ENCODE assay signal across 12 cellular contexts in genomic region chr11:96134622-96135021, GRCh38.
DNase-seq lines count a peak whose midpoint lies in the region; ATAC-seq lines count a peak whose summit lies in the region.
"Had no signal": no experiment of that assay in that cellular context is flagged by ENCODE, and none has a peak within 500 bp of the region (broad histone marks: within the 10 kb centered on the region; RNA-seq: fewer than 3 reads in every experiment).

No MANE protein-coding gene starts in this region.

- peak in 2 of 5 donors; percentile 16 to 23 for DNase-seq in CD8-positive, alpha-beta memory T cell
- no peak for DNase-seq in activated naive CD8-positive, alpha-beta T cell treated with anti-CD3 and anti-CD28 coated beads for 36 hours
- DNase-seq in lung microvascular endothelial cell (ENCODE audit: low read depth in 2 of 2) (peak; percentile 75 to 80), ureter (ENCODE audit: low spot score) (no peak), germinal center (ENCODE audit: low spot score) (no peak), mesenteric fat pad (ENCODE audit: low spot score) (no peak)
- no peak for DNase-seq in activated CD4-positive, alpha-beta T cell treated with anti-CD3 and anti-CD28 coated beads for 48 hours
- DNase-seq: amniotic stem cell, NCI-H510A had no signal

- H3K36me3 ChIP-seq in CD8-positive, alpha-beta memory T cell (ENCODE audit: insufficient read depth, low read length), result no peaks in the 10 kb centered on the region

- POLR2A ChIA-PET in CD8-positive, alpha-beta memory T cell (lab: Charles Lee), result no interaction called here

- no peaks in the 10 kb centered on the region for H3K27me3 ChIP-seq in CD8-positive, alpha-beta memory T cell (ENCODE audit: insufficient read depth, low read length, poor library complexity, severe bottlenecking)

- H3K27ac ChIP-seq in CD8-positive, alpha-beta memory T cell (ENCODE audit: low read depth, low read length), result no peak overlapping the region
- H3K27ac ChIP-seq: HL-60 had no signal

- peaks cover 2 to 8% (median 2%) of the 10 kb centered on the region in 3 donors for H3K36me3 Mint-ChIP-seq in CD8-positive, alpha-beta memory T cell
- peaks cover 23% of the 10 kb centered on the region for H3K36me3 Mint-ChIP-seq in activated naive CD8-positive, alpha-beta T cell treated with anti-CD3 and anti-CD28 coated beads for 36 hours
- H3K36me3 Mint-ChIP-seq: WTC11 had no signal

- no peaks in the 10 kb centered on the region for H3K9me3 ChIP-seq in CD8-positive, alpha-beta memory T cell (ENCODE audit: low read length)

- ATAC-seq in HG02973 (IDR thresholded peaks at IDR 0.05; ENCODE audit: unreplicated experiment), result peak; percentile 74
- ATAC-seq: WTC11 had no signal

- H3K4me3 ChIP-seq in CD8-positive, alpha-beta memory T cell (ENCODE audit: low read length), result no peak overlapping the region

- CTCF ChIA-PET in CD8-positive, alpha-beta memory T cell (lab: Charles Lee), result interaction anchor here (2.5 kb wide), 1 partner anchor 208 kb away, joined by 16 read pairs; the partner anchor contains the start of gene MAML2

- peak overlapping the region in 6 of 8 donors; percentile 14 to 86 (median 74) for H3K27ac Mint-ChIP-seq in CD8-positive, alpha-beta memory T cell
- H3K27ac Mint-ChIP-seq in activated naive CD8-positive, alpha-beta T cell treated with anti-CD3 and anti-CD28 coated beads for 36 hours, result peak overlapping the region; percentile 47
- H3K27ac Mint-ChIP-seq: WTC11 had no signal

- peaks cover 52 to 76% (median 66%) of the 10 kb centered on the region in 3 donors for H3K4me1 Mint-ChIP-seq in CD8-positive, alpha-beta memory T cell
- peaks cover 60% of the 10 kb centered on the region for H3K4me1 Mint-ChIP-seq in activated naive CD8-positive, alpha-beta T cell treated with anti-CD3 and anti-CD28 coated beads for 36 hours

- peak overlapping the region in 1 of 7 donors; percentile 17 for H3K4me3 Mint-ChIP-seq in CD8-positive, alpha-beta memory T cell
- H3K4me3 Mint-ChIP-seq in activated naive CD8-positive, alpha-beta T cell treated with anti-CD3 and anti-CD28 coated beads for 36 hours, result no peak overlapping the region
- H3K4me3 Mint-ChIP-seq: WTC11 had no signal

- H3K27me3 Mint-ChIP-seq in CD8-positive, alpha-beta memory T cell, result no peaks in the 10 kb centered on the region
- no peaks in the 10 kb centered on the region for H3K27me3 Mint-ChIP-seq in activated naive CD8-positive, alpha-beta T cell treated with anti-CD3 and anti-CD28 coated beads for 36 hours

- H3K9me3 Mint-ChIP-seq in CD8-positive, alpha-beta memory T cell, result no peaks in the 10 kb centered on the region
- no peaks in the 10 kb centered on the region for H3K9me3 Mint-ChIP-seq in activated naive CD8-positive, alpha-beta T cell treated with anti-CD3 and anti-CD28 coated beads for 36 hours

- H3K4me1 ChIP-seq in CD8-positive, alpha-beta memory T cell (ENCODE audit: insufficient read depth, low read length), result peaks cover 29% of the 10 kb centered on the region

Comparison
In these comparisons a context has a peak if more than half of its experiments do, and no peak if none do; other contexts are left out.
1. DNase-seq: peak in lung microvascular endothelial cell (2 of 2); none in activated naive CD8-positive, alpha-beta T cell treated with anti-CD3 and anti-CD28 coated beads for 36 hours (single experiment), ureter (single experiment), germinal center (single experiment), activated CD4-positive, alpha-beta T cell treated with anti-CD3 and anti-CD28 coated beads for 48 hours (single experiment) and mesenteric fat pad (single experiment).